19 cellular contexts compared by ENCODE assay signal in the genomic region with DNA sequence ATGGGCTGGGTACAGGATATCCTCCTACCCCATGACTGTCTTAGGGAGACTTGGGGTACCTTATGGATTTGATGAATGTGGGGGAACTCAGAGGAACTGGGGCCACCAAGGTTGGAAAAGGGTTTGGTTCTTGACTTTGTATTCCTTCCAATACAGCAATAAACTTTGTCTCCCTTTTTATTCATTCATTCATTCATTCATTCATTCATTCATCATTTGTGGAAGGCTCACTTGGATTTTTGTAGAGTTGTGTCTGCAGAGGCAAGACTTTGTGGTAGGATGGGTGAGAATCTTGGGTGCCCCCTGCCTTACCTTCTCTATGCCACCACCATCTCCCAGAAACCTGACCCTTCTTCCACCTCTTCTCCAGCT. TPM values are rescaled to one million over a fixed set of nuclear protein-coding genes. Genes with fewer than 3 reads are reported as not detected.
DNase-seq lines count a peak whose midpoint lies in the region; ATAC-seq, FAIRE-seq and TF ChIP-seq lines count a peak whose summit lies in the region.
"Had no signal": no experiment of that assay in that cellular context is flagged by ENCODE, and none has a peak within 500 bp of the region (broad histone marks: within the 10 kb centered on the region; RNA-seq: fewer than 3 reads in every experiment).

No MANE protein-coding gene starts in this region.

- H3K27ac ChIP-seq in GM12878 (ENCODE audit: control insufficient read depth, insufficient read depth) (no peak overlapping the region), osteoblast (ENCODE audit: low read depth, low read length) (no peak overlapping the region)

- H3K4me1 ChIP-seq in GM12878 (ENCODE audit: control insufficient read depth, insufficient read depth, low read length) (no peaks in the 10 kb centered on the region), osteoblast (ENCODE audit: insufficient read depth, low read length) (peaks cover 9% of the 10 kb centered on the region)

- no peak for TF ChIP-seq EP300 in GM12878 (IDR thresholded peaks at IDR 0.05; ENCODE audit: borderline replicate concordance in 1 of 2, control insufficient read depth in 1 of 2, low read depth in 2 of 2, low read length in 2 of 2)

- DNase-seq in GM10248 (ENCODE audit: extremely low spot score) (peak; percentile 8), GM13976 (ENCODE audit: low spot score) (peak; percentile 15), GM12878 (ENCODE audit: low read depth, low spot score) (no peak), osteoblast (ENCODE audit: insufficient read length, low spot score, missing footprints) (peak; percentile 61), frontal cortex (ENCODE audit: low spot score in 2 of 2) (no peak)
- DNase-seq: C1 segment of cervical spinal cord; Calu3; CD4-positive, alpha-beta memory T cell; COR-L47; DMS53; DND-41; H9 had no signal

- H3K27me3 ChIP-seq in GM12878 (replicated peaks in 1 of 2; ENCODE audit: control insufficient read depth in 2 of 2, insufficient read depth in 2 of 2, low read length in 1 of 2) (no peaks in the 10 kb centered on the region; a peak in 1 of 4 replicates), osteoblast (ENCODE audit: insufficient read depth, low read length) (no peaks in the 10 kb centered on the region)

- no peaks in the 10 kb centered on the region for H3K9me3 ChIP-seq in GM12878 (replicated peaks; ENCODE audit: control insufficient read depth, insufficient read depth, low read length)
- no peaks in the 10 kb centered on the region for H3K9me3 ChIP-seq in osteoblast (ENCODE audit: low read depth, low read length)

- FAIRE-seq in GM12878 (lab: Jason Lieb, UNC), result no peak
- no peak for FAIRE-seq in frontal cortex (lab: Jason Lieb, UNC)
- FAIRE-seq: G401.6, GM12891 had no signal

- SMC1A ChIA-PET in GM12878 (lab: Charles Lee; ENCODE audit: uncharacterized antibody, unreplicated experiment), result interaction anchor here (0.6 kb wide), 1 partner anchor 239 kb away, joined by 3 read pairs; no protein-coding TSS in a partner anchor

- TF ChIP-seq CTCF in GM10248 (IDR thresholded peaks at IDR 0.05; ENCODE audit: control extremely low read depth, extremely low read depth, low read depth, missing control alignments), result no peak
- no peak for TF ChIP-seq CTCF in GM13976 (IDR thresholded peaks at IDR 0.05; ENCODE audit: borderline replicate concordance, control extremely low read depth, extremely low read depth, insufficient read depth, missing control alignments)
- TF ChIP-seq CTCF in GM12878 (IDR thresholded peaks at IDR 0.05 in 2 of 3, conservative IDR thresholded peaks at IDR 0.05 in 1 of 3; ENCODE audit: control insufficient read depth in 2 of 3, extremely low read depth in 1 of 3, insufficient read depth in 1 of 3, low read depth in 3 of 3, low read length in 3 of 3), result no peak
- TF ChIP-seq CTCF in osteoblast (IDR thresholded peaks at IDR 0.05; ENCODE audit: extremely low read depth, low read depth, low read length), result no peak

- no peak overlapping the region for H2AFZ ChIP-seq in GM12878 (ENCODE audit: control insufficient read depth, low read depth, low read length)
- no peak overlapping the region for H2AFZ ChIP-seq in osteoblast (ENCODE audit: low read length)
- H2AFZ ChIP-seq: GM23338 had no signal

- H4K20me1 ChIP-seq in GM12878 (ENCODE audit: control insufficient read depth, insufficient read depth) (no peaks in the 10 kb centered on the region), osteoblast (ENCODE audit: insufficient read depth, low read length) (no peaks in the 10 kb centered on the region)

- ATAC-seq in GM12878 (no peak), GM21723 (IDR thresholded peaks at IDR 0.05; ENCODE audit: unreplicated experiment) (no peak)
- ATAC-seq: GM23338, HCT116 had no signal

- CTCF ChIA-PET in GM10248 (lab: Yijun Ruan, JAX) (interaction anchor here (1.4 kb wide), 1 partner anchor 25 kb away, joined by 3 read pairs; no protein-coding TSS in a partner anchor), GM12878 (lab: Yijun Ruan, JAX) (no interaction called here)

- no peaks in the 10 kb centered on the region for H3K36me3 ChIP-seq in GM12878 (ENCODE audit: control insufficient read depth in 2 of 2, insufficient read depth in 2 of 2, low read length in 1 of 2)
- H3K36me3 ChIP-seq in osteoblast (ENCODE audit: insufficient read depth, low read length), result no peaks in the 10 kb centered on the region

- H3K79me2 ChIP-seq in GM12878 (ENCODE audit: control insufficient read depth, insufficient read depth, low read length), result no peaks in the 10 kb centered on the region
- H3K79me2 ChIP-seq in osteoblast (ENCODE audit: insufficient read depth, low read length), result no peaks in the 10 kb centered on the region

- intact Hi-C loops in GM12878 (cut with micrococcal nuclease; ENCODE audit: unreplicated experiment), result no loop called here

- TF ChIP-seq POLR2A in GM12878 (IDR thresholded peaks at IDR 0.05; ENCODE audit: low read depth, low read length), result no peak

- H3K4me2 ChIP-seq in GM12878 (ENCODE audit: control insufficient read depth, insufficient read depth), result no peak overlapping the region
- H3K4me2 ChIP-seq in osteoblast (ENCODE audit: insufficient read depth, low read length), result no peak overlapping the region
- H3K4me2 ChIP-seq: GM23338 had no signal

- TF ChIP-seq RAD21 in GM12878 (IDR thresholded peaks at IDR 0.05; ENCODE audit: insufficient read depth, low read depth, low read length), result no peak

- no TSS peak for BruUV-seq in GM12878 (replicated peaks; lab: Mats Ljungman, UMichigan)

- in situ Hi-C loops in GM13976 (cut with MboI; ENCODE audit: low sequenced_read_pairs, unreplicated experiment) (no loop called here), GM12878 (cut with MboI) (no loop called here)

- RAD21 ChIA-PET in GM12878 (lab: Charles Lee; ENCODE audit: unreplicated experiment), result interaction anchor here (0.7 kb wide), 1 partner anchor 33 kb away, joined by 3 read pairs; no protein-coding TSS in a partner anchor

- no peak overlapping the region for H3K4me3 ChIP-seq in GM12878
- no peak overlapping the region for H3K4me3 ChIP-seq in osteoblast (ENCODE audit: insufficient read depth, low read length)
- H3K4me3 ChIP-seq: GM23338 had no signal

- H3K9ac ChIP-seq in GM12878 (ENCODE audit: control insufficient read depth, insufficient read depth, low read length), result no peak overlapping the region

- POLR2A ChIA-PET in GM10248 (lab: Yijun Ruan, JAX), result no interaction called here
- POLR2A ChIA-PET in GM12878 (lab: Charles Lee), result no interaction called here

RNA-seq across cellular contexts. Expression of a gene that starts 21.1 kb away (rescaled TPM):
- total RNA-seq in GM12878 (2013; cell fraction: nucleolus; rRNA removed), result not detected in 2 replicates
- total RNA-seq in GM12878 (2014; rRNA removed) (1.2 and 1.6 TPM in 2 replicates), GM12878 (2014; rRNA removed; fragmentation: Illumina TruSeq; extraction: Trizol) (0.60 and 0.67 TPM in 2 replicates), GM12878 (2021) (1.6 and 1.9 TPM in 2 replicates), osteoblast (not detected in 2 replicates), frontal cortex (under 0.01 TPM)
- not detected for polyA plus RNA-seq in GM12878 (2011; ENCODE audit: low read depth)
- polyA plus RNA-seq in GM12878 (2011; rRNA removed) (0.24 and 0.30 TPM in 2 replicates), GM12878 (2014; fragmentation: Illumina TruSeq; extraction: Trizol) (0.43 and 0.78 TPM in 2 replicates), GM12878 (2014; fragmentation: Nextera tagmentation; extraction: Ambion mirVana) (under 1 TPM; 0.08 to 0.33 TPM), GM12878 (2014; rRNA removed) (1.7 and 2.4 TPM in 2 replicates), GM12878 (2016; fragmentation: Nextera tagmentation; extraction: Ambion mirVana) (under 1 TPM; 0.46 to 0.72 TPM)
- 0.31 and 0.53 TPM in 2 replicates for polyA plus RNA-seq in GM12878 (2011; cell fraction: cytosol; rRNA removed)
- 1.7 TPM in 2 replicates for polyA plus RNA-seq in GM12878 (2011; cell fraction: nucleus; rRNA removed)
- 0.21 TPM in 1 of 2 replicates, not detected in the other for polyA plus RNA-seq in GM12878 (2012)
- 0.36 TPM in 1 of 2 replicates, not detected in the other for polyA minus RNA-seq in GM12878 (2011; rRNA and poly(A)+ RNA removed)
- not detected in 2 replicates for polyA minus RNA-seq in GM12878 (2011; cell fraction: cytosol; rRNA and poly(A)+ RNA removed)
- polyA minus RNA-seq in GM12878 (2011; cell fraction: nucleus; rRNA and poly(A)+ RNA removed), result 0.24 and 0.48 TPM in 2 replicates
- total RNA-seq: A172, A673, Calu3, GM23338, H9 had no signal
- polyA plus RNA-seq: GM23338 had no signal

RNA-seq across cellular contexts. Expression of a gene that starts 26.9 kb away (rescaled TPM):
- not detected in 2 replicates for total RNA-seq in GM12878 (2013; cell fraction: nucleolus; rRNA removed)
- total RNA-seq in GM12878 (2014; rRNA removed), result 0.56 TPM in 1 of 2 replicates, not detected in the other
- total RNA-seq in GM12878 (2014; rRNA removed; fragmentation: Illumina TruSeq; extraction: Trizol), result not detected in 2 replicates
- 0.64 and 0.87 TPM in 2 replicates for total RNA-seq in GM12878 (2021)
- polyA plus RNA-seq in GM12878 (2011; ENCODE audit: low read depth), result not detected
- polyA plus RNA-seq in GM12878 (2011; rRNA removed), result 0.16 and 0.60 TPM in 2 replicates
- 0.67 and 0.85 TPM in 2 replicates for polyA plus RNA-seq in GM12878 (2011; cell fraction: cytosol; rRNA removed)
- 0.22 and 0.31 TPM in 2 replicates for polyA plus RNA-seq in GM12878 (2011; cell fraction: nucleus; rRNA removed)
- polyA plus RNA-seq in GM12878 (2012), result 0.19 and 0.21 TPM in 2 replicates
- not detected in 2 replicates for polyA plus RNA-seq in GM12878 (2014; fragmentation: Illumina TruSeq; extraction: Trizol)
- polyA plus RNA-seq in GM12878 (2014; fragmentation: Nextera tagmentation; extraction: Ambion mirVana), result under 1 TPM in 1 of 2 experiments, not detected in 1; 0.09 TPM
- 0.35 and 0.84 TPM in 2 replicates for polyA plus RNA-seq in GM12878 (2014; rRNA removed)
- under 1 TPM; 0.44 to 0.80 TPM for polyA plus RNA-seq in GM12878 (2016; fragmentation: Nextera tagmentation; extraction: Ambion mirVana)
- polyA minus RNA-seq in GM12878 (2011; rRNA and poly(A)+ RNA removed), result 0.77 TPM in 1 of 2 replicates, not detected in the other
- polyA minus RNA-seq in GM12878 (2011; cell fraction: cytosol; rRNA and poly(A)+ RNA removed), result not detected in 2 replicates
- not detected in 2 replicates for polyA minus RNA-seq in GM12878 (2011; cell fraction: nucleus; rRNA and poly(A)+ RNA removed)
- total RNA-seq in osteoblast, result 431 and 577 TPM in 2 replicates
- 9.0 TPM for total RNA-seq in frontal cortex

RNA-seq across cellular contexts. Expression of a gene that starts 45.1 kb away (rescaled TPM):
- 14.3 and 17.7 TPM in 2 replicates for total RNA-seq in GM12878 (2013; cell fraction: nucleolus; rRNA removed)
- total RNA-seq in GM12878 (2014; rRNA removed), result 18.7 and 21.0 TPM in 2 replicates
- 10.4 and 11.2 TPM in 2 replicates for total RNA-seq in GM12878 (2014; rRNA removed; fragmentation: Illumina TruSeq; extraction: Trizol)
- 24.7 and 27.7 TPM in 2 replicates for total RNA-seq in GM12878 (2021)
- 6.7 TPM for polyA plus RNA-seq in GM12878 (2011; ENCODE audit: low read depth)
- 12.4 and 19.4 TPM in 2 replicates for polyA plus RNA-seq in GM12878 (2011; rRNA removed)
- 28.7 and 32.0 TPM in 2 replicates for polyA plus RNA-seq in GM12878 (2011; cell fraction: cytosol; rRNA removed)
- 22.8 and 28.5 TPM in 2 replicates for polyA plus RNA-seq in GM12878 (2011; cell fraction: nucleus; rRNA removed)
- polyA plus RNA-seq in GM12878 (2012), result 14.5 and 15.8 TPM in 2 replicates
- polyA plus RNA-seq in GM12878 (2014; fragmentation: Illumina TruSeq; extraction: Trizol), result 9.4 and 18.3 TPM in 2 replicates
- 1 to 10 TPM; 2.3 to 3.5 TPM for polyA plus RNA-seq in GM12878 (2014; fragmentation: Nextera tagmentation; extraction: Ambion mirVana)
- 21.4 and 21.7 TPM in 2 replicates for polyA plus RNA-seq in GM12878 (2014; rRNA removed)
- 10 to 100 TPM; 26.2 to 26.4 TPM for polyA plus RNA-seq in GM12878 (2016; fragmentation: Nextera tagmentation; extraction: Ambion mirVana)
- 24.0 and 32.3 TPM in 2 replicates for polyA minus RNA-seq in GM12878 (2011; rRNA and poly(A)+ RNA removed)
- 12.1 and 12.6 TPM in 2 replicates for polyA minus RNA-seq in GM12878 (2011; cell fraction: cytosol; rRNA and poly(A)+ RNA removed)
- 10.4 and 18.8 TPM in 2 replicates for polyA minus RNA-seq in GM12878 (2011; cell fraction: nucleus; rRNA and poly(A)+ RNA removed)
- 25.6 and 26.8 TPM in 2 replicates for total RNA-seq in osteoblast
- total RNA-seq in frontal cortex, result 22.4 TPM

RNA-seq across cellular contexts. Expression of a gene that starts 56.2 kb away (rescaled TPM):
- total RNA-seq in GM12878 (2013; cell fraction: nucleolus; rRNA removed), result 112 and 115 TPM in 2 replicates
- 11.6 and 12.6 TPM in 2 replicates for total RNA-seq in GM12878 (2014; rRNA removed)
- total RNA-seq in GM12878 (2014; rRNA removed; fragmentation: Illumina TruSeq; extraction: Trizol), result 9.9 and 11.8 TPM in 2 replicates
- 29.0 and 33.6 TPM in 2 replicates for total RNA-seq in GM12878 (2021)
- 10.5 TPM for polyA plus RNA-seq in GM12878 (2011; ENCODE audit: low read depth)
- 29.5 and 30.9 TPM in 2 replicates for polyA plus RNA-seq in GM12878 (2011; rRNA removed)
- polyA plus RNA-seq in GM12878 (2011; cell fraction: cytosol; rRNA removed), result 17.7 and 18.8 TPM in 2 replicates
- 63.5 and 111 TPM in 2 replicates for polyA plus RNA-seq in GM12878 (2011; cell fraction: nucleus; rRNA removed)
- polyA plus RNA-seq in GM12878 (2012), result 14.3 and 14.7 TPM in 2 replicates
- 14.2 and 21.6 TPM in 2 replicates for polyA plus RNA-seq in GM12878 (2014; fragmentation: Illumina TruSeq; extraction: Trizol)
- 1 to 10 TPM; 1.4 to 1.8 TPM for polyA plus RNA-seq in GM12878 (2014; fragmentation: Nextera tagmentation; extraction: Ambion mirVana)
- 12.9 and 19.1 TPM in 2 replicates for polyA plus RNA-seq in GM12878 (2014; rRNA removed)
- polyA plus RNA-seq in GM12878 (2016; fragmentation: Nextera tagmentation; extraction: Ambion mirVana), result 1 to 10 TPM; 4.1 to 5.6 TPM
- 29.5 and 32.2 TPM in 2 replicates for polyA minus RNA-seq in GM12878 (2011; rRNA and poly(A)+ RNA removed)
- 7.1 and 7.5 TPM in 2 replicates for polyA minus RNA-seq in GM12878 (2011; cell fraction: cytosol; rRNA and poly(A)+ RNA removed)
- 57.9 and 58.6 TPM in 2 replicates for polyA minus RNA-seq in GM12878 (2011; cell fraction: nucleus; rRNA and poly(A)+ RNA removed)
- total RNA-seq in osteoblast, result 14.7 and 19.5 TPM in 2 replicates
- total RNA-seq in frontal cortex, result 17.1 TPM

RNA-seq across cellular contexts. Expression of a gene that starts 56.4 kb away (rescaled TPM):
- 35.3 and 40.5 TPM in 2 replicates for total RNA-seq in GM12878 (2013; cell fraction: nucleolus; rRNA removed)
- total RNA-seq in GM12878 (2014; rRNA removed), result 7.0 and 12.5 TPM in 2 replicates
- total RNA-seq in GM12878 (2014; rRNA removed; fragmentation: Illumina TruSeq; extraction: Trizol), result 5.4 and 6.7 TPM in 2 replicates
- total RNA-seq in GM12878 (2021), result 6.1 and 9.3 TPM in 2 replicates
- 9.2 TPM for polyA plus RNA-seq in GM12878 (2011; ENCODE audit: low read depth)
- polyA plus RNA-seq in GM12878 (2011; rRNA removed), result 14.4 and 19.1 TPM in 2 replicates
- polyA plus RNA-seq in GM12878 (2011; cell fraction: cytosol; rRNA removed), result 14.6 and 22.7 TPM in 2 replicates
- polyA plus RNA-seq in GM12878 (2011; cell fraction: nucleus; rRNA removed), result 73.6 and 82.3 TPM in 2 replicates
- polyA plus RNA-seq in GM12878 (2012), result 13.3 and 15.1 TPM in 2 replicates
- 12.3 and 12.7 TPM in 2 replicates for polyA plus RNA-seq in GM12878 (2014; fragmentation: Illumina TruSeq; extraction: Trizol)
- polyA plus RNA-seq in GM12878 (2014; fragmentation: Nextera tagmentation; extraction: Ambion mirVana), result 1 to 10 TPM; 1.2 to 2.0 TPM
- polyA plus RNA-seq in GM12878 (2014; rRNA removed), result 20.0 and 20.4 TPM in 2 replicates
- 1 to 10 TPM; 1.1 to 2.4 TPM for polyA plus RNA-seq in GM12878 (2016; fragmentation: Nextera tagmentation; extraction: Ambion mirVana)
- 13.1 and 15.2 TPM in 2 replicates for polyA minus RNA-seq in GM12878 (2011; rRNA and poly(A)+ RNA removed)
- polyA minus RNA-seq in GM12878 (2011; cell fraction: cytosol; rRNA and poly(A)+ RNA removed), result 4.9 and 6.8 TPM in 2 replicates
- polyA minus RNA-seq in GM12878 (2011; cell fraction: nucleus; rRNA and poly(A)+ RNA removed), result 11.6 and 18.4 TPM in 2 replicates
- total RNA-seq in osteoblast, result 9.1 and 9.4 TPM in 2 replicates
- total RNA-seq in frontal cortex, result 11.8 TPM

Comparison
In these comparisons a context has a peak if more than half of its experiments do, and no peak if none do; other contexts are left out.
1. DNase-seq: peak in GM10248 (single experiment), GM13976 (single experiment) and osteoblast (single experiment); none in GM12878 (single experiment) and frontal cortex (0 of 2).
2. RNA of a gene that starts 26.9 kb away (total RNA-seq): 431 to 577 TPM in osteoblast; 9.0 TPM in frontal cortex (single experiment) and 0.56 to 0.87 TPM in GM12878; every median in the first group is over 10 times any median in the second.